In genomic region chr14:79100578-79100977, GRCh38 we compare ENCODE assay signal across 9 cellular contexts.
"Had no signal": no experiment of that assay in that cellular context is flagged by ENCODE, and none has a peak within 500 bp of the region (broad histone marks: within the 10 kb centered on the region; RNA-seq: fewer than 3 reads in every experiment).

No MANE protein-coding gene starts in this region.

- H3K27ac ChIP-seq: GM23248, HL-60, KMS-11 had no signal

- ATAC-seq: HCT116, HepG2 had no signal

- H3K4me1 ChIP-seq: HAP-1 had no signal

- H2AFZ ChIP-seq: GM23248 had no signal

- H3K36me3 ChIP-seq: HAP-1 had no signal

- H3K4me3 ChIP-seq: GM23248, HAP-1 had no signal

- FAIRE-seq: HepG2 had no signal

- H3K4me2 ChIP-seq: KMS-11 had no signal

- H3K9ac ChIP-seq: GM23248, KMS-11 had no signal

- DNase-seq: GM23248, GOT3, H7, HFFc6 had no signal

- H3K9me3 ChIP-seq: HAP-1 had no signal
